ENCODE assay signal across 13 cellular contexts in genomic region chr17:20225162-20226115, GRCh38.
DNase-seq lines count a peak whose midpoint lies in the region; ATAC-seq and TF ChIP-seq lines count a peak whose summit lies in the region.
"Had no signal": no experiment of that assay in that cellular context is flagged by ENCODE, and none has a peak within 500 bp of the region (broad histone marks: within the 10 kb centered on the region; RNA-seq: fewer than 3 reads in every experiment).

No MANE protein-coding gene starts in this region.

- H3K27me3 ChIP-seq in GM23338 (ENCODE audit: insufficient read depth) (no peaks in the 10 kb centered on the region), trophoblast cell (ENCODE audit: insufficient read depth, low read length) (no peaks in the 10 kb centered on the region), body of pancreas (no peaks in the 10 kb centered on the region)
- H3K27me3 ChIP-seq: upper lobe of right lung had no signal

- H3K9me3 Mint-ChIP-seq in GM23338, result no peaks in the 10 kb centered on the region
- H3K9me3 Mint-ChIP-seq in naive thymus-derived CD8-positive, alpha-beta T cell, result no peaks in the 10 kb centered on the region
- H3K9me3 Mint-ChIP-seq: activated T-cell treated with anti-CD3 and anti-CD28 coated beads, Interleukin-2, amount 50 U/mL, for 72 hours had no signal

- H3K36me3 Mint-ChIP-seq in GM23338 (ENCODE audit: low read depth), result peaks cover 33% of the 10 kb centered on the region
- H3K36me3 Mint-ChIP-seq in naive thymus-derived CD8-positive, alpha-beta T cell, result no peaks in the 10 kb centered on the region

- H2AK5ac ChIP-seq in trophoblast cell (ENCODE audit: low read length), result no peak overlapping the region

- peak; percentile 20 for ATAC-seq in GM23338
- ATAC-seq in body of pancreas, result no peak
- no peak for ATAC-seq in naive thymus-derived CD8-positive, alpha-beta T cell
- ATAC-seq: activated T-cell treated with anti-CD3 and anti-CD28 coated beads, Interleukin-2, amount 50 U/mL, for 72 hours; right cardiac atrium; upper lobe of right lung had no signal

- no peak overlapping the region for H3K4me3 Mint-ChIP-seq in GM23338
- H3K4me3 Mint-ChIP-seq in naive thymus-derived CD8-positive, alpha-beta T cell, result no peak overlapping the region
- H3K4me3 Mint-ChIP-seq: activated T-cell treated with anti-CD3 and anti-CD28 coated beads, Interleukin-2, amount 50 U/mL, for 72 hours had no signal

- H4K12ac ChIP-seq in trophoblast cell (ENCODE audit: low read depth, low read length), result no peak overlapping the region

- peaks cover 22% of the 10 kb centered on the region for H3K4me1 ChIP-seq in GM23338 (ENCODE audit: insufficient read depth)
- H3K4me1 ChIP-seq in trophoblast cell (ENCODE audit: control insufficient read depth in 1 of 2, insufficient read depth in 2 of 2, low read length in 2 of 2), result peaks cover 22 to 24% of the 10 kb centered on the region in 2 experiments
- H3K4me1 ChIP-seq in body of pancreas, result no peaks in the 10 kb centered on the region
- H3K4me1 ChIP-seq: upper lobe of right lung had no signal

- H3K14ac ChIP-seq in trophoblast cell (ENCODE audit: low read length), result no peak overlapping the region

- H3K79me1 ChIP-seq in trophoblast cell (ENCODE audit: low read length), result peaks cover 11% of the 10 kb centered on the region

- H2AFZ ChIP-seq in GM23338 (no peak overlapping the region), trophoblast cell (ENCODE audit: insufficient read depth, low read length, poor library complexity) (no peak overlapping the region)

- H3K27me3 Mint-ChIP-seq in GM23338 (ENCODE audit: insufficient read depth, low read depth, poor library complexity), result no peaks in the 10 kb centered on the region
- peaks cover 0 to 6% (median 2%) of the 10 kb centered on the region in 5 donors for H3K27me3 Mint-ChIP-seq in naive thymus-derived CD8-positive, alpha-beta T cell

- no CpG with 5 or more reads among the region's 7 CpGs for WGBS in trophoblast cell (ENCODE audit: extremely low coverage, insufficient coverage, insufficient read length)
- WGBS in body of pancreas, 2 donors, result 68 to 69% methylated on average over 7 of the region's 7 CpGs

- H3K79me2 ChIP-seq in GM23338 (replicated peaks; ENCODE audit: insufficient read depth) (peaks cover 67% of the 10 kb centered on the region), trophoblast cell (ENCODE audit: control insufficient read depth, insufficient read depth, low read length, poor library complexity) (peaks cover 7% of the 10 kb centered on the region)

- no peaks in the 10 kb centered on the region for H3F3A ChIP-seq in GM23338 (replicated peaks; ENCODE audit: low read depth)

- H3K4me3 ChIP-seq in GM23338, result no peak overlapping the region
- no peak overlapping the region for H3K4me3 ChIP-seq in epithelial cell of proximal tubule (ENCODE audit: low read depth, low read length)
- no peak overlapping the region for H3K4me3 ChIP-seq in trophoblast cell (ENCODE audit: low read depth, low read length)
- no peak overlapping the region for H3K4me3 ChIP-seq in body of pancreas
- H3K4me3 ChIP-seq: coronary artery, upper lobe of right lung had no signal

- H2BK120ac ChIP-seq in trophoblast cell (ENCODE audit: insufficient read depth, low read length, poor library complexity), result peak overlapping the region; percentile 0

- H3K23ac ChIP-seq in trophoblast cell (ENCODE audit: low read length), result no peak overlapping the region

- no peak for TF ChIP-seq POLR2A in body of pancreas (IDR thresholded peaks at IDR 0.05)

- H3K27ac ChIP-seq in GM23338 (ENCODE audit: low read depth) (peak overlapping the region; percentile 67; the same call in 1 of the 2 replicates), trophoblast cell (ENCODE audit: low read depth, low read length) (peak overlapping the region; percentile 72), body of pancreas (no peak overlapping the region)
- H3K27ac ChIP-seq: upper lobe of right lung had no signal

- peak overlapping the region; percentile 43 for H4K8ac ChIP-seq in trophoblast cell (ENCODE audit: low read depth, low read length)

- no peaks in the 10 kb centered on the region for H3K9me2 ChIP-seq in GM23338 (ENCODE audit: insufficient read depth)

- H3K27ac Mint-ChIP-seq in GM23338, result peak overlapping the region; percentile 75; the same call in 1 of the 2 replicates
- peak overlapping the region in 1 of 10 donors; percentile 4 for H3K27ac Mint-ChIP-seq in naive thymus-derived CD8-positive, alpha-beta T cell
- H3K27ac Mint-ChIP-seq: activated T-cell treated with anti-CD3 and anti-CD28 coated beads, Interleukin-2, amount 50 U/mL, for 72 hours had no signal

- H4K20me1 ChIP-seq in GM23338 (replicated peaks; ENCODE audit: insufficient read depth), result peaks cover 3% of the 10 kb centered on the region

- H3K9me3 ChIP-seq in trophoblast cell (ENCODE audit: insufficient read depth, low read depth, low read length), result no peaks in the 10 kb centered on the region
- no peaks in the 10 kb centered on the region for H3K9me3 ChIP-seq in body of pancreas
- H3K9me3 ChIP-seq: upper lobe of right lung had no signal

- POLR2A ChIA-PET in naive thymus-derived CD8-positive, alpha-beta T cell (lab: Charles Lee), result no interaction called here

- H2BK12ac ChIP-seq in trophoblast cell (ENCODE audit: low read length), result peak overlapping the region; percentile 62

- peak; percentile 41 for DNase-seq in GM23338 (ENCODE audit: low spot score)
- DNase-seq in NCI-H748 treated with DMSO at 0.1 percent for 48 hours (lab: John Stamatoyannopoulos, UW), result peak; percentile 4
- DNase-seq in epithelial cell of proximal tubule (ENCODE audit: low read depth), result no peak
- no peak for DNase-seq in trophoblast cell
- DNase-seq in RPMI8226, result no peak
- DNase-seq in body of pancreas, result no peak
- no peak for DNase-seq in naive thymus-derived CD8-positive, alpha-beta T cell
- DNase-seq in NK-92 (lab: John Stamatoyannopoulos, UW; ENCODE audit: unreplicated experiment), result no peak
- DNase-seq: activated T-cell treated with anti-CD3 and anti-CD28 coated beads, Interleukin-2, amount 50 U/mL, for 72 hours; NCI-H146; right cardiac atrium; upper lobe of right lung had no signal

- H3K36me3 ChIP-seq in GM23338 (ENCODE audit: insufficient read depth), result 0 out of 2 replicates have a peak, but pooled peaks cover 4% of the 10 kb centered on the region
- H3K36me3 ChIP-seq in trophoblast cell (ENCODE audit: control insufficient read depth in 1 of 2, insufficient read depth in 2 of 2, low read length in 2 of 2), result peaks cover 13 to 25% of the 10 kb centered on the region in 2 experiments
- no peaks in the 10 kb centered on the region for H3K36me3 ChIP-seq in body of pancreas (replicated peaks in 1 of 2; ENCODE audit: insufficient read depth in 1 of 2, low read depth in 2 of 2)
- H3K36me3 ChIP-seq: upper lobe of right lung had no signal

- H3K18ac ChIP-seq in trophoblast cell (ENCODE audit: low read length), result peak overlapping the region; percentile 62

- H3K4ac ChIP-seq in trophoblast cell (ENCODE audit: low read depth, low read length), result peak overlapping the region; percentile 56

- intact Hi-C loops in body of pancreas (cut with DNase I), result no loop called here

- TF ChIP-seq CTCF in GM23338 (conservative IDR thresholded peaks at IDR 0.05; ENCODE audit: low read depth in 2 of 2) (peak in 1 of 2 experiments; percentile 39; a peak in 1 of 4 replicates), epithelial cell of proximal tubule (conservative IDR thresholded peaks at IDR 0.05; ENCODE audit: low read depth, low read length) (peak; percentile 41), body of pancreas (IDR thresholded peaks at IDR 0.05) (no peak)

- no peak overlapping the region for H3K9ac ChIP-seq in trophoblast cell (ENCODE audit: low read length)

- peak overlapping the region; percentile 21; the same call in 1 of the 2 replicates for H3K4me2 ChIP-seq in GM23338
- no peak overlapping the region for H3K4me2 ChIP-seq in trophoblast cell (ENCODE audit: low read length)

- no peak overlapping the region for H4K91ac ChIP-seq in trophoblast cell (ENCODE audit: low read depth, low read length)

- H3K4me1 Mint-ChIP-seq in GM23338, result peaks cover 56% of the 10 kb centered on the region
- peaks cover 10 to 32% (median 14%) of the 10 kb centered on the region in 4 donors for H3K4me1 Mint-ChIP-seq in naive thymus-derived CD8-positive, alpha-beta T cell

- H2BK5ac ChIP-seq in trophoblast cell (ENCODE audit: low read depth, low read length, poor library complexity), result peak overlapping the region; percentile 75

TF ChIP-seq in GM23338, 12 proteins besides CTCF, POLR2A, EP300 and RAD21 (continues in another document):
- TF ChIP-seq EZH2 (IDR thresholded peaks at IDR 0.05; ENCODE audit: low read depth, unreplicated experiment), result no peak
- TF ChIP-seq, protein P1, sequence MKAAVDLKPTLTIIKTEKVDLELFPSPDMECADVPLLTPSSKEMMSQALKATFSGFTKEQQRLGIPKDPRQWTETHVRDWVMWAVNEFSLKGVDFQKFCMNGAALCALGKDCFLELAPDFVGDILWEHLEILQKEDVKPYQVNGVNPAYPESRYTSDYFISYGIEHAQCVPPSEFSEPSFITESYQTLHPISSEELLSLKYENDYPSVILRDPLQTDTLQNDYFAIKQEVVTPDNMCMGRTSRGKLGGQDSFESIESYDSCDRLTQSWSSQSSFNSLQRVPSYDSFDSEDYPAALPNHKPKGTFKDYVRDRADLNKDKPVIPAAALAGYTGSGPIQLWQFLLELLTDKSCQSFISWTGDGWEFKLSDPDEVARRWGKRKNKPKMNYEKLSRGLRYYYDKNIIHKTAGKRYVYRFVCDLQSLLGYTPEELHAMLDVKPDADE (IDR thresholded peaks at IDR 0.05), result no peak
- TF ChIP-seq CREB1 (CRISPR knock-in tag; IDR thresholded peaks at IDR 0.05; ENCODE audit: low read depth), result no peak
- no peak for TF ChIP-seq STAT1 (IDR thresholded peaks at IDR 0.05; ENCODE audit: unreplicated experiment)
- no peak for TF ChIP-seq ZNF331 (CRISPR knock-in tag; IDR thresholded peaks at IDR 0.05; ENCODE audit: low read depth)
- TF ChIP-seq ZNF114 (CRISPR knock-in tag; IDR thresholded peaks at IDR 0.05), result no peak

Comparison
In these comparisons a context has a peak if more than half of its experiments do, and no peak if none do; other contexts are left out.
1. DNase-seq: peak in GM23338 (single experiment) and NCI-H748 treated with DMSO at 0.1 percent for 48 hours (single experiment); none in epithelial cell of proximal tubule (single experiment), trophoblast cell (0 of 2), RPMI8226 (single experiment), body of pancreas (0 of 4), naive thymus-derived CD8-positive, alpha-beta T cell (0 of 10) and NK-92 (single experiment).
2. H3K27ac ChIP-seq: peak in GM23338 (single experiment) and trophoblast cell (single experiment); none in body of pancreas (0 of 4).